ENCODE assay signal across 1 cellular context in genomic region chr10:102460836-102461186, GRCh38.
TF ChIP-seq lines count a peak whose summit lies in the region.

No MANE protein-coding gene starts in this region.

TF ChIP-seq in GM23338, 12 proteins besides CTCF, POLR2A, EP300 and RAD21 (continued from another document):
- TF ChIP-seq, protein P1, sequence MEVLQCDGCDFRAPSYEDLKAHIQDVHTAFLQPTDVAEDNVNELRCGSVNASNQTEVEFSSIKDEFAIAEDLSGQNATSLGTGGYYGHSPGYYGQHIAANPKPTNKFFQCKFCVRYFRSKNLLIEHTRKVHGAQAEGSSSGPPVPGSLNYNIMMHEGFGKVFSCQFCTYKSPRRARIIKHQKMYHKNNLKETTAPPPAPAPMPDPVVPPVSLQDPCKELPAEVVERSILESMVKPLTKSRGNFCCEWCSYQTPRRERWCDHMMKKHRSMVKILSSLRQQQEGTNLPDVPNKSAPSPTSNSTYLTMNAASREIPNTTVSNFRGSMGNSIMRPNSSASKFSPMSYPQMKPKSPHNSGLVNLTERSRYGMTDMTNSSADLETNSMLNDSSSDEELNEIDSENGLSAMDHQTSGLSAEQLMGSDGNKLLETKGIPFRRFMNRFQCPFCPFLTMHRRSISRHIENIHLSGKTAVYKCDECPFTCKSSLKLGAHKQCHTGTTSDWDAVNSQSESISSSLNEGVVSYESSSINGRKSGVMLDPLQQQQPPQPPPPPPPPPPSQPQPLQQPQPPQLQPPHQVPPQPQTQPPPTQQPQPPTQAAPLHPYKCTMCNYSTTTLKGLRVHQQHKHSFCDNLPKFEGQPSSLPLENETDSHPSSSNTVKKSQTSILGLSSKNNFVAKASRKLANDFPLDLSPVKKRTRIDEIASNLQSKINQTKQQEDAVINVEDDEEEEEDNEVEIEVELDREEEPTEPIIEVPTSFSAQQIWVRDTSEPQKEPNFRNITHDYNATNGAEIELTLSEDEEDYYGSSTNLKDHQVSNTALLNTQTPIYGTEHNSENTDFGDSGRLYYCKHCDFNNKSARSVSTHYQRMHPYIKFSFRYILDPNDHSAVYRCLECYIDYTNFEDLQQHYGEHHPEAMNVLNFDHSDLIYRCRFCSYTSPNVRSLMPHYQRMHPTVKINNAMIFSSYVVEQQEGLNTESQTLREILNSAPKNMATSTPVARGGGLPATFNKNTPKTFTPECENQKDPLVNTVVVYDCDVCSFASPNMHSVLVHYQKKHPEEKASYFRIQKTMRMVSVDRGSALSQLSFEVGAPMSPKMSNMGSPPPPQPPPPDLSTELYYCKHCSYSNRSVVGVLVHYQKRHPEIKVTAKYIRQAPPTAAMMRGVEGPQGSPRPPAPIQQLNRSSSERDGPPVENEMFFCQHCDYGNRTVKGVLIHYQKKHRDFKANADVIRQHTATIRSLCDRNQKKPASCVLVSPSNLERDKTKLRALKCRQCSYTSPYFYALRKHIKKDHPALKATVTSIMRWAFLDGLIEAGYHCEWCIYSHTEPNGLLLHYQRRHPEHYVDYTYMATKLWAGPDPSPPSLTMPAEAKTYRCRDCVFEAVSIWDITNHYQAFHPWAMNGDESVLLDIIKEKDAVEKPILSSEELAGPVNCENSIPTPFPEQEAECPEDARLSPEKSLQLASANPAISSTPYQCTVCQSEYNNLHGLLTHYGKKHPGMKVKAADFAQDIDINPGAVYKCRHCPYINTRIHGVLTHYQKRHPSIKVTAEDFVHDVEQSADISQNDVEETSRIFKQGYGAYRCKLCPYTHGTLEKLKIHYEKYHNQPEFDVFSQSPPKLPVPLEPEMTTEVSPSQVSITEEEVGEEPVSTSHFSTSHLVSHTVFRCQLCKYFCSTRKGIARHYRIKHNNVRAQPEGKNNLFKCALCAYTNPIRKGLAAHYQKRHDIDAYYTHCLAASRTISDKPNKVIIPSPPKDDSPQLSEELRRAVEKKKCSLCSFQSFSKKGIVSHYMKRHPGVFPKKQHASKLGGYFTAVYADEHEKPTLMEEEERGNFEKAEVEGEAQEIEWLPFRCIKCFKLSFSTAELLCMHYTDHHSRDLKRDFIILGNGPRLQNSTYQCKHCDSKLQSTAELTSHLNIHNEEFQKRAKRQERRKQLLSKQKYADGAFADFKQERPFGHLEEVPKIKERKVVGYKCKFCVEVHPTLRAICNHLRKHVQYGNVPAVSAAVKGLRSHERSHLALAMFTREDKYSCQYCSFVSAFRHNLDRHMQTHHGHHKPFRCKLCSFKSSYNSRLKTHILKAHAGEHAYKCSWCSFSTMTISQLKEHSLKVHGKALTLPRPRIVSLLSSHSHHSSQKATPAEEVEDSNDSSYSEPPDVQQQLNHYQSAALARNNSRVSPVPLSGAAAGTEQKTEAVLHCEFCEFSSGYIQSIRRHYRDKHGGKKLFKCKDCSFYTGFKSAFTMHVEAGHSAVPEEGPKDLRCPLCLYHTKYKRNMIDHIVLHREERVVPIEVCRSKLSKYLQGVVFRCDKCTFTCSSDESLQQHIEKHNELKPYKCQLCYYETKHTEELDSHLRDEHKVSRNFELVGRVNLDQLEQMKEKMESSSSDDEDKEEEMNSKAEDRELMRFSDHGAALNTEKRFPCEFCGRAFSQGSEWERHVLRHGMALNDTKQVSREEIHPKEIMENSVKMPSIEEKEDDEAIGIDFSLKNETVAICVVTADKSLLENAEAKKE (CRISPR knock-in tag; IDR thresholded peaks at IDR 0.05) = no peak
TF ChIP-seq in GM23338: peak in this region for 0.
